Comparison of ENCODE assay signal across 1 cellular context in the genomic region with DNA sequence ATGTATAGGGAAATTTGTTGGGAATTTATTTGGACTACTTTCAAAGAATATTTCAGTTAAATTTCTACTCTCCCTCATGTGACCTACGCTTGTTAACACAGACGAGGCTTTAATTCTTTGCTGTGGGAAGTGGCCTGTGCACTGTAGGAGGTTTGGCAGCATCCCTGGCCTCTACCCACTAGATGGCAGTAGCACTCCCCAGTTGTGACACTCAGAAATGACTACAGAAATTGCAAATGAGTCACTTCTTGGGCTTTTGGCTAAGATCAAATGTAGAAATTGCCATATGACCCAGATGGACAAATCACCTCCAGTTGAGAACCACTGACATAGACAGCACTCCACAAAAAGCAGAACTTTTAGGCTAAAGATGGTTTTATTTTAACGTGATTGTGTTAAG.
TF ChIP-seq lines count a peak whose summit lies in the region.

No MANE protein-coding gene starts in this region.

TF ChIP-seq in H1, 55 proteins besides CTCF, POLR2A, EP300 and RAD21:
- TF ChIP-seq, protein P1, sequence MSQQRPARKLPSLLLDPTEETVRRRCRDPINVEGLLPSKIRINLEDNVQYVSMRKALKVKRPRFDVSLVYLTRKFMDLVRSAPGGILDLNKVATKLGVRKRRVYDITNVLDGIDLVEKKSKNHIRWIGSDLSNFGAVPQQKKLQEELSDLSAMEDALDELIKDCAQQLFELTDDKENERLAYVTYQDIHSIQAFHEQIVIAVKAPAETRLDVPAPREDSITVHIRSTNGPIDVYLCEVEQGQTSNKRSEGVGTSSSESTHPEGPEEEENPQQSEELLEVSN (IDR thresholded peaks at IDR 0.05) = no peak
- TF ChIP-seq SRF (IDR thresholded peaks at IDR 0.05; ENCODE audit: low read depth, low read length) (no peak), SP2 (IDR thresholded peaks at IDR 0.05; ENCODE audit: low read length) (no peak), SIRT6 (IDR thresholded peaks at IDR 0.05; ENCODE audit: low read length) (no peak), RNF2 (IDR thresholded peaks at IDR 0.05; ENCODE audit: borderline replicate concordance, low read depth, low read length, missing control alignments, poor library complexity, severe bottlenecking) (no peak), HDAC2 (IDR thresholded peaks at IDR 0.05; ENCODE audit: borderline replicate concordance in 1 of 2, low read depth in 2 of 2, low read length in 2 of 2) (no peak), HDAC6 (IDR thresholded peaks at IDR 0.05; ENCODE audit: low read depth, low read length) (no peak), SAP30 (IDR thresholded peaks at IDR 0.05; ENCODE audit: insufficient read depth, insufficient replicate concordance, low read length) (no peak), BCL11A (IDR thresholded peaks at IDR 0.05; ENCODE audit: low read depth in 2 of 2, low read length in 2 of 2) (no peak), NANOG (IDR thresholded peaks at IDR 0.05; ENCODE audit: insufficient read depth, low read depth, low read length, poor library complexity, severe bottlenecking) (no peak), RBBP5 (IDR thresholded peaks at IDR 0.05; ENCODE audit: borderline replicate concordance, low read depth, low read length) (no peak)
- TF ChIP-seq, protein P2, sequence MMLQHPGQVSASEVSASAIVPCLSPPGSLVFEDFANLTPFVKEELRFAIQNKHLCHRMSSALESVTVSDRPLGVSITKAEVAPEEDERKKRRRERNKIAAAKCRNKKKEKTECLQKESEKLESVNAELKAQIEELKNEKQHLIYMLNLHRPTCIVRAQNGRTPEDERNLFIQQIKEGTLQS (IDR thresholded peaks at IDR 0.05; ENCODE audit: insufficient read depth, low read depth, low read length) = no peak
